ENCODE assay signal across 19 cellular contexts in the genomic region with DNA sequence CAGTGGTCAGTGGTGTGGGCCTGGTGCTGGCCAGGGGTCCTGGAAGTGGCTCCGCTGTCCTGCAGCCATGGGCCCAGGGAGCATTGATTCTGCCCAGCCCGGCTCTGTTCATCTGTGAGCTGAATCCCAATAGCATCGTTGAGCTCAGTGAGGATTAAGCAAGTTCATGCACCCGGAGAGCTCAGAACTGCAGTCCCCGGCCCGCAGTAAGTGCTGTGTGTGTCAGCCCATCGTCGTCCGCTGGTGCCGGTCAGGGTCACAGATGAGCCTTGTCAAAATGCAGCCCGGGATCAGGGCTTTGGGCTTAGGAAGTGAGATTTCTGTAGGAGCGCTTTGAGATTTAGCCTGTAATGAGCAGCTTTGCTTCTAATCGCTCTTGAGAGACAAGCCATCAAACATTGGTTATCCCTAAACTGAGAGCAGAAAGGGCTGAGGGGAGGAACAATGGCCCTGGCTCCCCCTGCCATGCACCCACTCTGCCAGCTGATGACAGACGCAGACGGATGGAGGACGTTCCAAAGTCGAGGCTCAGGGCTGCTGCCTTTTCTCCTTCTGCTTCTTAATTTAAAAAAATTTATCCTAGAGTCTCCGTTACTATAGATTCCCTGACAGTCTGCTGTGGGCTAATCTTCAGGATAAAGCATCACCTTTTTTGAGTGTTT.
"Had no signal": no experiment of that assay in that cellular context is flagged by ENCODE, and none has a peak within 500 bp of the region (broad histone marks: within the 10 kb centered on the region; RNA-seq: fewer than 3 reads in every experiment).

No MANE protein-coding gene starts in this region.

- H3K36me3 ChIP-seq: left lung, prostate gland, thoracic aorta, upper lobe of left lung had no signal

- H3K27ac ChIP-seq: body of pancreas, left lung, prostate gland, thoracic aorta, upper lobe of left lung had no signal

- ATAC-seq: body of pancreas, left lung, natural killer cell, right cardiac atrium had no signal

- H3K4me3 ChIP-seq: body of pancreas, left lung, prostate gland, thoracic aorta, upper lobe of left lung had no signal

- H3K27me3 ChIP-seq: body of pancreas had no signal

- DNase-seq: activated CD4-positive, alpha-beta T cell treated with anti-CD3 and anti-CD28 coated beads for 4 hours; activated CD4-positive, alpha-beta T cell treated with anti-CD3 and anti-CD28 coated beads, Interleukin-2, amount 50 U/mL, for 48 hours; activated CD4-positive, CD25-positive, alpha-beta regulatory T cell; activated naive CD4-positive, alpha-beta T cell treated with anti-CD3 and anti-CD28 coated beads, Interleukin-2, amount 10 ng/mL, durations not matched to agents 7 days and 5 days; activated T-cell treated with anti-CD3 and anti-CD28 coated beads, Interleukin-2, amount 50 U/mL, for 48 hours; body of pancreas; effector CD8-positive, alpha-beta T cell; foreskin melanocyte; left lung; mammary epithelial cell; natural killer cell; right cardiac atrium; small intestine; stimulated activated CD4-positive, alpha-beta T cell treated with anti-CD3 and anti-CD28 coated beads, Interleukin-2, amount 100 ng/mL, for 48 hours; stimulated activated naive CD4-positive, alpha-beta T cell treated with Interleukin-2 at 50 U/mL for 16 hours; T1000; upper lobe of left lung had no signal

- H3K9me3 ChIP-seq: prostate gland, thoracic aorta had no signal

- H3K4me1 ChIP-seq: body of pancreas, left lung, prostate gland, upper lobe of left lung had no signal
